Comparison of ENCODE assay signal across 1 cellular context in the genomic region with DNA sequence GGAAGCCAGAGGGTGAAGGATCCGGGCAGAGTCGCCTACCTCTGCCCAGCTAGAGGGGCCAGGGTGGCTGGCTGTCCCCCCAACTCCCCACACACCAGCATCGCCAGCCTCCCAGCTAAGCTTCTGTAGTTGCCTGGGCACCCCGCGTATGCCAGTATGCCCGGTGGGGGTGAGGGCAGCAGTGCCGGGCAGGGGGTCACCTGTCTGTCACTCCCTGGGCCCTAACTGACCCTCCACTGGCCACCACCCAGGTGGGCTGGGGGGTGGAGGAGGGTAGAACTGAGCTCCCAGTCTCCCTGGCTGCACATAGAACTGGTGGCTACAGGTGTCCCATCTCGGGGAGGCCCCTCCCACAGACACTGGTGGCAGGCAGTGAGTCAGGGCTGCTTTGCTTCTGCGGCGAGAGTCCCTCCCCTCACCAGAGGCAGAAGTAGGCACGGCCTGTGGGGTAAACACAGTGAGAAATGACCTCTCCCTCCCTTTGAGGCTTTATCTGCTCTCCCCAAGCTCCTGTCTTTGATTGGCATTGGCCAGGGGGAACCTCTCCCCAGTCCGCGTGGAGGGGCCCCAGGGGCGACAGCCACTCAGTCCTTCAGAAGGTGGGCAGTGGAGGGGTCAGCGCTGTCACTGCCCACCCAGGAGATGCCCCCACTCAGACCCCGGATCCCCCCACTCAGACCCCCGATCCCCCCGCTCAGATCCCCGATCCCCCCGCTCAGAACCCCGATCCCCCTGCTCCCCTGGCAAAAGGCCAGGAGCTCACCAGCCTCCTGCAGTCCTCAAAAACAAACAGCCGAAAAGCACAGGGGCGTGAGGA.
TF ChIP-seq lines count a peak whose summit lies in the region.

No MANE protein-coding gene starts in this region.

TF ChIP-seq in IMR-90, 13 proteins besides CTCF, POLR2A, EP300 and RAD21:
- no peak for TF ChIP-seq NFE2L2 (IDR thresholded peaks at IDR 0.05; ENCODE audit: low read depth, low read length)
- TF ChIP-seq BHLHE40 (IDR thresholded peaks at IDR 0.05; ENCODE audit: low read depth, low read length), result no peak
- no peak for TF ChIP-seq MAZ (IDR thresholded peaks at IDR 0.05; ENCODE audit: borderline replicate concordance, low read depth, low read length)
- TF ChIP-seq SMC3 (IDR thresholded peaks at IDR 0.05; ENCODE audit: low read depth, low read length), result no peak
- TF ChIP-seq RCOR1 (IDR thresholded peaks at IDR 0.05; ENCODE audit: insufficient replicate concordance, low read length), result no peak
- TF ChIP-seq CEBPB (IDR thresholded peaks at IDR 0.05; ENCODE audit: low read depth, low read length), result no peak
- TF ChIP-seq MAFK (IDR thresholded peaks at IDR 0.05; ENCODE audit: low read depth, low read length), result no peak
- no peak for TF ChIP-seq FOS (IDR thresholded peaks at IDR 0.05; ENCODE audit: low read depth, low read length)
- no peak for TF ChIP-seq CHD1 (IDR thresholded peaks at IDR 0.05; ENCODE audit: low read depth, low read length)
- TF ChIP-seq, protein P1, sequence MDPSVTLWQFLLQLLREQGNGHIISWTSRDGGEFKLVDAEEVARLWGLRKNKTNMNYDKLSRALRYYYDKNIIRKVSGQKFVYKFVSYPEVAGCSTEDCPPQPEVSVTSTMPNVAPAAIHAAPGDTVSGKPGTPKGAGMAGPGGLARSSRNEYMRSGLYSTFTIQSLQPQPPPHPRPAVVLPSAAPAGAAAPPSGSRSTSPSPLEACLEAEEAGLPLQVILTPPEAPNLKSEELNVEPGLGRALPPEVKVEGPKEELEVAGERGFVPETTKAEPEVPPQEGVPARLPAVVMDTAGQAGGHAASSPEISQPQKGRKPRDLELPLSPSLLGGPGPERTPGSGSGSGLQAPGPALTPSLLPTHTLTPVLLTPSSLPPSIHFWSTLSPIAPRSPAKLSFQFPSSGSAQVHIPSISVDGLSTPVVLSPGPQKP (IDR thresholded peaks at IDR 0.05; ENCODE audit: borderline replicate concordance, low read depth, low read length), result no peak
- TF ChIP-seq MXI1 (IDR thresholded peaks at IDR 0.05; ENCODE audit: borderline replicate concordance, low read depth, low read length), result no peak
- TF ChIP-seq, protein P2, sequence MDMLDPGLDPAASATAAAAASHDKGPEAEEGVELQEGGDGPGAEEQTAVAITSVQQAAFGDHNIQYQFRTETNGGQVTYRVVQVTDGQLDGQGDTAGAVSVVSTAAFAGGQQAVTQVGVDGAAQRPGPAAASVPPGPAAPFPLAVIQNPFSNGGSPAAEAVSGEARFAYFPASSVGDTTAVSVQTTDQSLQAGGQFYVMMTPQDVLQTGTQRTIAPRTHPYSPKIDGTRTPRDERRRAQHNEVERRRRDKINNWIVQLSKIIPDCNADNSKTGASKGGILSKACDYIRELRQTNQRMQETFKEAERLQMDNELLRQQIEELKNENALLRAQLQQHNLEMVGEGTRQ (IDR thresholded peaks at IDR 0.05; ENCODE audit: low read depth, low read length), result no peak
- TF ChIP-seq RFX5 (IDR thresholded peaks at IDR 0.05; ENCODE audit: low read depth, low read length), result no peak
